In the genomic region with DNA sequence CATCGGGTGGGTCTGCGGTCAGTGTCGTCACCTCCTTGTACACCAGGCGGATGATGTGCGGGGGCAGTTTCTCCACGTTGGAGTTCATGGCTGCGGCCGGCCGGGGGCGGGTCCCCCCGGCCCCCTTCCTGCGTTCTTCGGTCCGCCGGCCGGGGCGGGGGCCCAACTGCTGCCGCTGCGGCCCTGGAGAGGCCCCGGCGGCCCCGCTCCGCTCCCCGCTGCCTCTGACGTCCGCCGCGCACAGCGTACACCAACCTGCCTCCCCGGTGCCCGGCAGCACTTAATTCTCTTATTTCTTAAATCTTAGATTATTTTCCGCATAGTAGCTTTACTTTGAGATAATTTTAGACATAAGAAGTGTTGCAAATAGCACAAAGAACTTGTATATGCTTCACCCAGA, we compare ENCODE assay signal across 6 cellular contexts. TPM values are rescaled to one million over a fixed set of nuclear protein-coding genes. Genes with fewer than 3 reads are reported as not detected.
"Had no signal": no experiment of that assay in that cellular context is flagged by ENCODE, and none has a peak within 500 bp of the region (broad histone marks: within the 10 kb centered on the region; RNA-seq: fewer than 3 reads in every experiment).

No MANE protein-coding gene starts in this region.

RNA-seq across cellular contexts. Expression of gene TBC1D26, which starts 27.3 kb away (rescaled TPM):
- total RNA-seq: HepG2, HT-29, HT1080, IMR-90, K562 had no signal
- polyA plus RNA-seq: IgD-negative memory B cell had no signal
